In genomic region chr5:82359286-82359685, GRCh38 we compare ENCODE assay signal across 1 cellular context.
TF ChIP-seq lines count a peak whose summit lies in the region.

No MANE protein-coding gene starts in this region.

TF ChIP-seq in GM23338, 12 proteins besides CTCF, POLR2A, EP300 and RAD21:
- no peak for TF ChIP-seq REST (IDR thresholded peaks at IDR 0.05; ENCODE audit: unreplicated experiment)
- no peak for TF ChIP-seq POLR2AphosphoS5 (IDR thresholded peaks at IDR 0.05; ENCODE audit: low read depth)
- TF ChIP-seq EZH2phosphoT487 (IDR thresholded peaks at IDR 0.05; ENCODE audit: unreplicated experiment), result no peak
- TF ChIP-seq EZH2 (IDR thresholded peaks at IDR 0.05; ENCODE audit: low read depth, unreplicated experiment), result no peak
- TF ChIP-seq STAT1 (IDR thresholded peaks at IDR 0.05; ENCODE audit: unreplicated experiment), result no peak
- TF ChIP-seq ZNF114 (CRISPR knock-in tag; IDR thresholded peaks at IDR 0.05), result no peak
- TF ChIP-seq JUNB (IDR thresholded peaks at IDR 0.05; ENCODE audit: unreplicated experiment), result no peak
- no peak for TF ChIP-seq ZNF331 (CRISPR knock-in tag; IDR thresholded peaks at IDR 0.05; ENCODE audit: low read depth)
- no peak for TF ChIP-seq ETS1 (IDR thresholded peaks at IDR 0.05)
- TF ChIP-seq NANOG (IDR thresholded peaks at IDR 0.05; ENCODE audit: borderline replicate concordance), result no peak
